Comparison of ENCODE assay signal across 11 cellular contexts in genomic region chr11:100719362-100719761, GRCh38. TPM values are rescaled to one million over a fixed set of nuclear protein-coding genes. Genes with fewer than 3 reads are reported as not detected.
DNase-seq lines count a peak whose midpoint lies in the region; ATAC-seq and TF ChIP-seq lines count a peak whose summit lies in the region.
"Had no signal": no experiment of that assay in that cellular context is flagged by ENCODE, and none has a peak within 500 bp of the region (broad histone marks: within the 10 kb centered on the region; RNA-seq: fewer than 3 reads in every experiment).

No MANE protein-coding gene starts in this region.

- BruUV-seq in Calu3 (replicated peaks; lab: Mats Ljungman, UMichigan): no TSS peak

- no peak overlapping the region for H3K9ac ChIP-seq in mucosa of rectum (ENCODE audit: low read depth in 1 of 2, low read length in 2 of 2)

- H3K4me3 Mint-ChIP-seq in Calu3 (ENCODE audit: low read depth, unreplicated experiment): peak overlapping the region; percentile 47
- no peak overlapping the region for H3K4me3 Mint-ChIP-seq in endothelial cell (ENCODE audit: unreplicated experiment)

- no peak for ATAC-seq in GM18520 (IDR thresholded peaks at IDR 0.05; ENCODE audit: unreplicated experiment)

- H3K27ac Mint-ChIP-seq in Calu3 (ENCODE audit: unreplicated experiment): peak overlapping the region; percentile 67
- peak overlapping the region; percentile 76 for H3K27ac Mint-ChIP-seq in endothelial cell (ENCODE audit: unreplicated experiment)

- CTCF ChIA-PET in Calu3 (lab: Charles Lee): interaction anchor here (1.0 to 1.1 kb wide), 3 partner anchors 11 to 57 kb away, joined by 3 to 4 read pairs (median 4); no protein-coding TSS in a partner anchor

- H3K4me1 Mint-ChIP-seq in Calu3 (ENCODE audit: low read depth, unreplicated experiment) (peaks cover 8% of the 10 kb centered on the region), endothelial cell (ENCODE audit: unreplicated experiment) (peaks cover 18% of the 10 kb centered on the region)

- peaks cover 5% of the 10 kb centered on the region for H3K36me3 Mint-ChIP-seq in Calu3 (ENCODE audit: insufficient read depth, unreplicated experiment)
- H3K36me3 Mint-ChIP-seq in endothelial cell (ENCODE audit: low read depth, unreplicated experiment): no peaks in the 10 kb centered on the region

- intact Hi-C loops in Calu3 (cut with micrococcal nuclease; ENCODE audit: unreplicated experiment): no loop called here

- H3K4me1 ChIP-seq in mucosa of rectum (ENCODE audit: control insufficient read depth in 2 of 2, insufficient read depth in 2 of 2, low read length in 2 of 2): peaks cover 11 to 12% of the 10 kb centered on the region in 2 donors

- DNase-seq in Calu3 (no peak), NCI-H345 treated with DMSO at 0.1 percent for 48 hours (lab: John Stamatoyannopoulos, UW; ENCODE audit: unreplicated experiment) (peak; percentile 43), endothelial cell (ENCODE audit: low spot score) (no peak), NCI-H2227 treated with DMSO at 0.1 percent for 48 hours (lab: John Stamatoyannopoulos, UW) (no peak), NCI-H510A treated with DMSO at 0.1 percent for 48 hours (lab: John Stamatoyannopoulos, UW) (no peak)
- no peak for DNase-seq in stimulated activated CD4-positive, alpha-beta T cell treated with anti-CD3 and anti-CD28 coated beads, Interleukin-4, amount 100 ng/mL, for 1 hour
- DNase-seq: activated CD8-positive, alpha-beta memory T cell treated with anti-CD3 and anti-CD28 coated beads for 24 hours; DND-41 had no signal

- no peaks in the 10 kb centered on the region for H3K36me3 ChIP-seq in mucosa of rectum (ENCODE audit: control insufficient read depth in 2 of 2, insufficient read depth in 2 of 2, low read length in 2 of 2)

- H3K9me3 Mint-ChIP-seq in Calu3 (ENCODE audit: low read depth, unreplicated experiment) (no peaks in the 10 kb centered on the region), endothelial cell (ENCODE audit: unreplicated experiment) (no peaks in the 10 kb centered on the region)

- H3K27me3 Mint-ChIP-seq in Calu3 (ENCODE audit: unreplicated experiment): no peaks in the 10 kb centered on the region
- peaks cover 2% of the 10 kb centered on the region for H3K27me3 Mint-ChIP-seq in endothelial cell (ENCODE audit: unreplicated experiment)

- H3K27ac ChIP-seq in mucosa of rectum (ENCODE audit: low read depth in 2 of 2, low read length in 2 of 2): peak overlapping the region; percentile 29 to 56
- H3K27ac ChIP-seq: HL-60 had no signal

- H3K9me3 ChIP-seq in mucosa of rectum (ENCODE audit: control insufficient read depth in 2 of 2, low read length in 2 of 2): no peaks in the 10 kb centered on the region

- H3K27me3 ChIP-seq in mucosa of rectum (ENCODE audit: control insufficient read depth in 2 of 2, insufficient read depth in 2 of 2, low read length in 2 of 2): no peaks in the 10 kb centered on the region

- TF ChIP-seq CTCF in Calu3 (IDR thresholded peaks at IDR 0.05; ENCODE audit: unreplicated experiment) (no peak), endothelial cell (IDR thresholded peaks at IDR 0.05; ENCODE audit: unreplicated experiment) (no peak)

- peak overlapping the region; percentile 6 to 20 for H3K4me3 ChIP-seq in mucosa of rectum (ENCODE audit: low read length in 2 of 2)

RNA-seq across cellular contexts. Expression of gene ARHGAP42, which starts 32.3 kb away (rescaled TPM):
- 9.9 and 10.3 TPM in 2 replicates for total RNA-seq in Calu3 (2022)
- total RNA-seq in endothelial cell (ENCODE audit: unreplicated experiment): 19.1 TPM
